In genomic region chr1:23444104-23444533, GRCh38 we compare ENCODE assay signal across 15 cellular contexts. TPM values are rescaled to one million over a fixed set of nuclear protein-coding genes. Genes with fewer than 3 reads are reported as not detected.
DNase-seq lines count a peak whose midpoint lies in the region; ATAC-seq, FAIRE-seq and TF ChIP-seq lines count a peak whose summit lies in the region.
"Had no signal": no experiment of that assay in that cellular context is flagged by ENCODE, and none has a peak within 500 bp of the region (broad histone marks: within the 10 kb centered on the region; RNA-seq: fewer than 3 reads in every experiment).

No MANE protein-coding gene starts in this region.

- H3K27me3 ChIP-seq in liver (ENCODE audit: control insufficient read depth in 4 of 4, insufficient read depth in 4 of 4, low read length in 3 of 4), result no peaks in the 10 kb centered on the region
- no peaks in the 10 kb centered on the region for H3K27me3 ChIP-seq in HepG2 (ENCODE audit: control insufficient read depth in 1 of 2, insufficient read depth in 2 of 2, low read length in 2 of 2)
- no peaks in the 10 kb centered on the region for H3K27me3 ChIP-seq in ovary

- H3K4me1 ChIP-seq in liver (ENCODE audit: control insufficient read depth in 4 of 4, insufficient read depth in 4 of 4, low read length in 3 of 4) (peaks cover 5 to 35% (median 22%) of the 10 kb centered on the region in 4 donors), HepG2 (ENCODE audit: insufficient read depth, low read length) (peaks cover 11% of the 10 kb centered on the region), ovary (ENCODE audit: insufficient read depth) (peaks cover 2% of the 10 kb centered on the region)
- H3K4me1 ChIP-seq: A549 had no signal

- CTCF ChIA-PET in HepG2 (lab: Yijun Ruan, JAX; ENCODE audit: low intra/inter-chr PET ratio, low total read pairs), result no interaction called here

- H3K4me2 ChIP-seq in HepG2 (ENCODE audit: low read depth, low read length), result no peak overlapping the region
- H3K4me2 ChIP-seq: A549, SK-N-SH had no signal

- 37% methylated on average over 4 of the region's 4 CpGs for WGBS in liver
- WGBS in HepG2 (ENCODE audit: low lambda C conversion rate), result 86% methylated on average over 4 of the region's 4 CpGs
- WGBS in ovary, 3 donors, result 33 to 56% (median 35%) methylated on average over 4 of the region's 4 CpGs

- in situ Hi-C loops in HepG2 (cut with HindIII; ENCODE audit: extremely low pct_ligation_motif_present, low pct_unique_long_range_greater_than_20kb), result no loop called here

- BruUV-seq in HepG2 (replicated peaks; lab: Mats Ljungman, UMichigan), result no TSS peak

- H4K20me1 ChIP-seq in HepG2 (ENCODE audit: insufficient read depth, low read length), result no peaks in the 10 kb centered on the region

- POLR2A ChIA-PET in HepG2 (lab: Yijun Ruan, JAX), result no interaction called here

- no peaks in the 10 kb centered on the region for H3K79me2 ChIP-seq in HepG2 (ENCODE audit: insufficient read depth, low read length)

- H3K9ac ChIP-seq in liver (ENCODE audit: low read depth in 1 of 2, low read length in 2 of 2) (peak overlapping the region; percentile 72 to 96), HepG2 (ENCODE audit: insufficient read depth, low read depth, low read length) (no peak overlapping the region)
- H3K9ac ChIP-seq: SK-N-SH had no signal

- TF ChIP-seq EP300 in HepG2 (IDR thresholded peaks at IDR 0.05; ENCODE audit: low read depth in 2 of 2, low read length in 2 of 2) (no peak), HepG2 (CRISPR knock-in tag; IDR thresholded peaks at IDR 0.05; ENCODE audit: borderline replicate concordance) (no peak), ovary (IDR thresholded peaks at IDR 0.05) (peak; percentile 93)

- no peak for FAIRE-seq in HepG2 (lab: Jason Lieb, UNC)
- FAIRE-seq: A549, endothelial cell of umbilical vein, H1 had no signal

- TF ChIP-seq RAD21 in liver (IDR thresholded peaks at IDR 0.05) (peak; percentile 55 to 69), HepG2 (CRISPR knock-in tag; IDR thresholded peaks at IDR 0.05) (no peak)

- TF ChIP-seq POLR2A in HepG2 (IDR thresholded peaks at IDR 0.05; ENCODE audit: insufficient read depth in 1 of 2, low read depth in 2 of 2, low read length in 2 of 2) (no peak), ovary (IDR thresholded peaks at IDR 0.05) (peak; percentile 59)

- H3K27ac ChIP-seq in liver (ENCODE audit: low read depth in 1 of 2, low read length in 2 of 2), result peak overlapping the region; percentile 83 to 89
- no peak overlapping the region for H3K27ac ChIP-seq in HepG2 (ENCODE audit: extremely low read length, insufficient read depth, low read length)
- H3K27ac ChIP-seq in ovary, result peak overlapping the region; percentile 31 to 37
- H3K27ac ChIP-seq: A549 had no signal

- ATAC-seq in HepG2, result no peak
- ATAC-seq: A549; activated naive CD4-positive, alpha-beta T cell treated with anti-CD3 and anti-CD28 coated beads, Interleukin-2, amount 50 U/mL, for 72 hours had no signal

- intact Hi-C loops in HepG2 (cut with micrococcal nuclease; ENCODE audit: unreplicated experiment) (no loop called here), ovary (cut with DNase I) (loop anchor here in 1 of 4 donors (5.0 kb wide), 1 partner anchor 38 kb away; the partner anchor contains the start of gene ASAP3)

- H3K4me3 ChIP-seq in liver (ENCODE audit: low read depth in 1 of 3, low read length in 3 of 3), result peak overlapping the region; percentile 44 to 72 (median 56)
- H3K4me3 ChIP-seq in HepG2 (replicated peaks in 1 of 3; ENCODE audit: insufficient read depth in 1 of 3, low read depth in 2 of 3, low read length in 3 of 3), result no peak overlapping the region
- peak overlapping the region; percentile 53 for H3K4me3 ChIP-seq in fibroblast of the aortic adventitia (ENCODE audit: low read depth, low read length)
- H3K4me3 ChIP-seq in ovary, result no peak overlapping the region
- H3K4me3 ChIP-seq: A549 had no signal

- no peaks in the 10 kb centered on the region for H3K9me3 ChIP-seq in liver (ENCODE audit: control insufficient read depth in 4 of 4, low read length in 3 of 4)
- no peaks in the 10 kb centered on the region for H3K9me3 ChIP-seq in HepG2 (ENCODE audit: low read length)
- H3K9me3 ChIP-seq in ovary, result no peaks in the 10 kb centered on the region
- H3K9me3 ChIP-seq: A549, SK-N-SH had no signal

- H3K36me3 ChIP-seq in liver (ENCODE audit: control insufficient read depth in 4 of 4, insufficient read depth in 3 of 4, low read depth in 1 of 4, low read length in 3 of 4), result peaks cover 0 to 5% (median 2%) of the 10 kb centered on the region in 4 donors
- peaks cover 9 to 27% of the 10 kb centered on the region in 2 experiments; a peak in 4 of 5 replicates for H3K36me3 ChIP-seq in HepG2 (replicated peaks in 1 of 2; ENCODE audit: control insufficient read depth in 1 of 2, insufficient read depth in 2 of 2, low read length in 2 of 2)
- no peaks in the 10 kb centered on the region for H3K36me3 ChIP-seq in ovary

- TF ChIP-seq CTCF in liver (IDR thresholded peaks at IDR 0.05; ENCODE audit: low read depth, low read length, missing input control) (no peak), HepG2 (CRISPR knock-in tag; IDR thresholded peaks at IDR 0.05) (no peak), fibroblast of the aortic adventitia (IDR thresholded peaks at IDR 0.05; ENCODE audit: insufficient read depth, low read length) (no peak), ovary (IDR thresholded peaks at IDR 0.05) (no peak)

- no peak for DNase-seq in HepG2 (ENCODE audit: low spot score)
- peak; percentile 100 for DNase-seq in fibroblast of the aortic adventitia (ENCODE audit: low read depth)
- peak; percentile 60 to 93 (median 74) for DNase-seq in ovary
- DNase-seq in stimulated activated CD4-positive, alpha-beta T cell treated with anti-CD3 and anti-CD28 coated beads, Interleukin-1b, Interleukin-23, amount 100 ng/mL, for 48 hours, result no peak
- no peak for DNase-seq in 8988T
- no peak for DNase-seq in NK-92 treated with Interleukin-12 subunit alpha and Interleukin-12 subunit beta, amount 100 ng/mL, for 24 hours (lab: John Stamatoyannopoulos, UW)
- no peak for DNase-seq in superior temporal gyrus (ENCODE audit: extremely low spot score)
- DNase-seq: activated CD4-positive, alpha-beta T cell treated with anti-CD3 and anti-CD28 coated beads for 4 hours; NCI-H510A; SK-N-SH had no signal

- H2AFZ ChIP-seq in HepG2 (ENCODE audit: low read length), result no peak overlapping the region

RNA-seq across cellular contexts. Expression of gene TCEA3, which starts 19.6 kb away (rescaled TPM):
- total RNA-seq in liver, result 10 to 100 TPM; 29.6 to 49.3 TPM
- polyA plus RNA-seq in liver, result 100 to 1,000 TPM in 1 of 2 donors, 10 to 100 TPM in 1; 45.8 to 142 TPM
- 81.5 and 84.6 TPM in 2 replicates for total RNA-seq in HepG2 (2016; rRNA removed; fragmentation: Illumina TruSeq; extraction: Trizol)
- total RNA-seq in HepG2 (2016; cell fraction: cytosol; rRNA removed; fragmentation: Illumina TruSeq; extraction: Trizol; ENCODE audit: low read depth), result 62.6 and 67.5 TPM in 2 replicates
- total RNA-seq in HepG2 (2016; cell fraction: insoluble cytoplasmic fraction; rRNA removed; fragmentation: Illumina TruSeq; extraction: Trizol), result 77.6 and 83.3 TPM in 2 replicates
- total RNA-seq in HepG2 (2016; cell fraction: membrane; rRNA removed; fragmentation: Illumina TruSeq; extraction: Trizol), result 58.1 and 63.2 TPM in 2 replicates
- total RNA-seq in HepG2 (2016; cell fraction: nucleus; rRNA removed; fragmentation: Illumina TruSeq; extraction: Trizol), result 55.6 and 64.4 TPM in 2 replicates
- 55.5 and 57.9 TPM in 2 replicates for polyA plus RNA-seq in HepG2 (2011; rRNA removed)
- polyA plus RNA-seq in HepG2 (2011; cell fraction: cytosol; rRNA removed), result 41.6 and 53.2 TPM in 2 replicates
- polyA plus RNA-seq in HepG2 (2011; cell fraction: nucleus; rRNA removed), result 94.8 and 103 TPM in 2 replicates
- polyA plus RNA-seq in HepG2 (2012), result 43.1 and 68.0 TPM in 2 replicates
- 77.6 and 80.8 TPM in 2 replicates for polyA plus RNA-seq in HepG2 (2016; cell fraction: cytosol; fragmentation: Illumina TruSeq; extraction: Trizol; ENCODE audit: low read depth)
- polyA plus RNA-seq in HepG2 (2016; cell fraction: insoluble cytoplasmic fraction; fragmentation: Illumina TruSeq; extraction: Trizol; ENCODE audit: low read depth), result 107 and 119 TPM in 2 replicates
- 67.2 and 70.2 TPM in 2 replicates for polyA plus RNA-seq in HepG2 (2016; cell fraction: membrane; fragmentation: Illumina TruSeq; extraction: Trizol; ENCODE audit: low read depth)
- polyA plus RNA-seq in HepG2 (2016; cell fraction: nucleus; fragmentation: Illumina TruSeq; extraction: Trizol; ENCODE audit: insufficient read depth, low read depth), result 133 and 140 TPM in 2 replicates
- 2.4 and 21.3 TPM in 2 replicates for polyA minus RNA-seq in HepG2 (2011; rRNA and poly(A)+ RNA removed; ENCODE audit: low replicate concordance)
- 14.4 and 14.5 TPM in 2 replicates for polyA minus RNA-seq in HepG2 (2011; cell fraction: cytosol; rRNA and poly(A)+ RNA removed)
- polyA minus RNA-seq in HepG2 (2011; cell fraction: nucleus; rRNA and poly(A)+ RNA removed), result 28.3 and 31.7 TPM in 2 replicates
- 22.8 and 44.9 TPM in 2 replicates for total RNA-seq in fibroblast of the aortic adventitia (ENCODE audit: low replicate concordance)
- total RNA-seq in ovary, result 100 to 1,000 TPM in 3 of 7 donors, 10 to 100 TPM in 4; 42.0 to 153 (median 79.7) TPM
- polyA plus RNA-seq in ovary, result 10 to 100 TPM; 72.5 to 73.8 TPM
- total RNA-seq: H1 had no signal

RNA-seq across cellular contexts. Expression of gene ASAP3, which starts 39.9 kb away (rescaled TPM):
- total RNA-seq in liver (10 to 100 TPM; 20.9 to 25.9 TPM), HepG2 (2016; rRNA removed; fragmentation: Illumina TruSeq; extraction: Trizol) (28.6 and 37.0 TPM in 2 replicates), fibroblast of the aortic adventitia (ENCODE audit: low replicate concordance) (46.9 and 65.3 TPM in 2 replicates), ovary (100 to 1,000 TPM in 3 of 7 donors, 10 to 100 TPM in 4; 37.3 to 147 (median 98.7) TPM)
- polyA plus RNA-seq in liver (10 to 100 TPM in 1 of 2 donors, 1 to 10 TPM in 1; 8.3 to 12.5 TPM), HepG2 (2011; rRNA removed) (32.6 and 39.4 TPM in 2 replicates), ovary (10 to 100 TPM; 44.1 to 68.2 TPM)
- total RNA-seq in HepG2 (2016; cell fraction: cytosol; rRNA removed; fragmentation: Illumina TruSeq; extraction: Trizol; ENCODE audit: low read depth), result 2.7 and 3.4 TPM in 2 replicates
- total RNA-seq in HepG2 (2016; cell fraction: insoluble cytoplasmic fraction; rRNA removed; fragmentation: Illumina TruSeq; extraction: Trizol), result 22.9 and 36.7 TPM in 2 replicates
- total RNA-seq in HepG2 (2016; cell fraction: membrane; rRNA removed; fragmentation: Illumina TruSeq; extraction: Trizol), result 11.2 and 12.2 TPM in 2 replicates
- 38.3 and 42.3 TPM in 2 replicates for total RNA-seq in HepG2 (2016; cell fraction: nucleus; rRNA removed; fragmentation: Illumina TruSeq; extraction: Trizol)
- polyA plus RNA-seq in HepG2 (2011; cell fraction: cytosol; rRNA removed), result 15.0 and 17.0 TPM in 2 replicates
- 159 and 182 TPM in 2 replicates for polyA plus RNA-seq in HepG2 (2011; cell fraction: nucleus; rRNA removed)
- 11.8 and 19.4 TPM in 2 replicates for polyA plus RNA-seq in HepG2 (2012)
- polyA plus RNA-seq in HepG2 (2016; cell fraction: cytosol; fragmentation: Illumina TruSeq; extraction: Trizol; ENCODE audit: low read depth), result 1.9 and 2.7 TPM in 2 replicates
- polyA plus RNA-seq in HepG2 (2016; cell fraction: insoluble cytoplasmic fraction; fragmentation: Illumina TruSeq; extraction: Trizol; ENCODE audit: low read depth), result 17.8 and 23.3 TPM in 2 replicates
- 5.9 and 6.1 TPM in 2 replicates for polyA plus RNA-seq in HepG2 (2016; cell fraction: membrane; fragmentation: Illumina TruSeq; extraction: Trizol; ENCODE audit: low read depth)
- polyA plus RNA-seq in HepG2 (2016; cell fraction: nucleus; fragmentation: Illumina TruSeq; extraction: Trizol; ENCODE audit: insufficient read depth, low read depth), result 81.5 and 89.0 TPM in 2 replicates
- 8.3 and 44.4 TPM in 2 replicates for polyA minus RNA-seq in HepG2 (2011; rRNA and poly(A)+ RNA removed; ENCODE audit: low replicate concordance)
- polyA minus RNA-seq in HepG2 (2011; cell fraction: cytosol; rRNA and poly(A)+ RNA removed), result 11.9 and 18.9 TPM in 2 replicates
- polyA minus RNA-seq in HepG2 (2011; cell fraction: nucleus; rRNA and poly(A)+ RNA removed), result 19.4 and 24.2 TPM in 2 replicates

Comparison
In these comparisons a context has a peak if more than half of its experiments do, and no peak if none do; other contexts are left out.
1. H3K4me3 ChIP-seq: peak in liver (3 of 3) and fibroblast of the aortic adventitia (single experiment); none in HepG2 (0 of 3) and ovary (single experiment).
2. DNase-seq: peak in fibroblast of the aortic adventitia (single experiment) and ovary (5 of 5); none in HepG2 (single experiment), stimulated activated CD4-positive, alpha-beta T cell treated with anti-CD3 and anti-CD28 coated beads, Interleukin-1b, Interleukin-23, amount 100 ng/mL, for 48 hours (single experiment), 8988T (single experiment), NK-92 treated with Interleukin-12 subunit alpha and Interleukin-12 subunit beta, amount 100 ng/mL, for 24 hours (single experiment) and superior temporal gyrus (single experiment).